In the genomic region with DNA sequence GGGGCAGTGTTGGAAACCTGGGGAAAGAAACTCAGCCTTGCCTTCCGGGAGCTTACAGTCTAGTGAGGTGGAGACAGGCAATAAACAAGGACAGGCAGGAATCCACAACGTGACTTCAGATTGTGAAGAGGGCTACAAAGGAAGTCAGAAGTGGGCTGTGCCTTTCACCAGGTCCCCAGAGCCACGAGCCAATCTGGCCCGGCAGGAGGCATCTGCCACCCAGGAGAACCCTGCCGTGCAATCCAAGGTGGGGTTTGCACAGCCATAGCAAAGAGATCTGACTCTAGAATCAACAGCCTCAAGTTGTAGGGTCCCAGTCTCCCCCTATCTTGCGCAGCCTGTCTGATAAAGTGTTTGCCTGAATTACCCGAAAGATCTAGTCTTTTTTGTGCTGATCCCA, we compare ENCODE assay signal across 16 cellular contexts. TPM values are rescaled to one million over a fixed set of nuclear protein-coding genes. Genes with fewer than 3 reads are reported as not detected.
DNase-seq lines count a peak whose midpoint lies in the region; ATAC-seq and TF ChIP-seq lines count a peak whose summit lies in the region.
"Had no signal": no experiment of that assay in that cellular context is flagged by ENCODE, and none has a peak within 500 bp of the region (broad histone marks: within the 10 kb centered on the region; RNA-seq: fewer than 3 reads in every experiment).

No MANE protein-coding gene starts in this region.

- no peaks in the 10 kb centered on the region for H3K9me2 ChIP-seq in Karpas-422 (replicated peaks; ENCODE audit: insufficient read depth, low read length)

- no peak for TF ChIP-seq CTCF in brain (conservative IDR thresholded peaks at IDR 0.05)
- TF ChIP-seq CTCF in uterus (IDR thresholded peaks at IDR 0.05): no peak

- H2AFZ ChIP-seq in Karpas-422 (ENCODE audit: low read length): no peak overlapping the region

- H3K4me1 ChIP-seq in HUES6 (ENCODE audit: control insufficient read depth, insufficient read depth, low read length) (peaks cover 34% of the 10 kb centered on the region), uterus (peaks cover 0 to 5% of the 10 kb centered on the region in 2 donors), Karpas-422 (ENCODE audit: low read length) (peaks cover 6% of the 10 kb centered on the region)

- no peaks in the 10 kb centered on the region for H3K9me3 ChIP-seq in HUES6 (ENCODE audit: control insufficient read depth, insufficient read depth, low read depth, low read length)
- H3K9me3 ChIP-seq in uterus: no peaks in the 10 kb centered on the region
- H3K9me3 ChIP-seq in Karpas-422 (ENCODE audit: low read length): no peaks in the 10 kb centered on the region
- H3K9me3 ChIP-seq: mucosa of descending colon had no signal

- ATAC-seq in activated T-cell treated with anti-CD3 and anti-CD28 coated beads, Interleukin-2, amount 50 U/mL, for 4 hours: no peak
- ATAC-seq in stimulated activated memory B cell treated with anti-CD40 and anti-IgM and Interleukin-4, amounts not matched to agents 10 μg/mL and 1 μg/mL and 100 μg/mL, for 72 hours: no peak

- peaks cover 49% of the 10 kb centered on the region for H3K4me1 Mint-ChIP-seq in activated T-cell treated with anti-CD3 and anti-CD28 coated beads, Interleukin-2, amount 50 U/mL, for 4 hours (ENCODE audit: low read depth)
- peaks cover 64% of the 10 kb centered on the region for H3K4me1 Mint-ChIP-seq in brain
- peaks cover 68% of the 10 kb centered on the region for H3K4me1 Mint-ChIP-seq in stimulated activated memory B cell treated with anti-CD40 and anti-IgM and Interleukin-4, amounts not matched to agents 10 μg/mL and 1 μg/mL and 100 μg/mL, for 72 hours

- H3K27ac ChIP-seq in HUES6 (ENCODE audit: low read depth, low read length): no peak overlapping the region
- H3K27ac ChIP-seq in uterus: no peak overlapping the region
- H3K27ac ChIP-seq in Karpas-422 (ENCODE audit: low read length): no peak overlapping the region

- intact Hi-C loops in uterus (cut with DNase I; ENCODE audit: low total_unique reads): loop anchor here (10.0 kb wide), 1 partner anchor 85 kb away; no protein-coding TSS in a partner anchor

- H3K27ac Mint-ChIP-seq in brain: peak overlapping the region in 1 of 5 experiments; percentile 97
- no peak overlapping the region for H3K27ac Mint-ChIP-seq in stimulated activated memory B cell treated with anti-CD40 and anti-IgM and Interleukin-4, amounts not matched to agents 10 μg/mL and 1 μg/mL and 100 μg/mL, for 72 hours

- no peaks in the 10 kb centered on the region for H3K36me3 ChIP-seq in HUES6 (ENCODE audit: control insufficient read depth, insufficient read depth, low read length)
- H3K36me3 ChIP-seq in uterus: no peaks in the 10 kb centered on the region
- no peaks in the 10 kb centered on the region for H3K36me3 ChIP-seq in Karpas-422 (ENCODE audit: insufficient read depth, low read length)

- H3K27me3 ChIP-seq in HUES6 (ENCODE audit: control insufficient read depth, insufficient read depth, low read length) (peaks cover 100% of the 10 kb centered on the region), uterus (peaks cover 33 to 83% of the 10 kb centered on the region in 2 donors), Karpas-422 (ENCODE audit: low read length) (no peaks in the 10 kb centered on the region)

- peak overlapping the region; percentile 66 for H3K4me3 ChIP-seq in HUES6 (ENCODE audit: low read depth, low read length)
- no peak overlapping the region for H3K4me3 ChIP-seq in uterus
- no peak overlapping the region for H3K4me3 ChIP-seq in Karpas-422 (ENCODE audit: low read length)
- H3K4me3 ChIP-seq: mucosa of descending colon had no signal

- peak; percentile 23 for DNase-seq in activated T-cell treated with anti-CD3 and anti-CD28 coated beads, Interleukin-2, amount 50 U/mL, for 1 hour
- no peak for DNase-seq in activated T-cell treated with anti-CD3 and anti-CD28 coated beads, Interleukin-2, amount 50 U/mL, for 4 hours
- no peak for DNase-seq in germinal center (ENCODE audit: low spot score)
- DNase-seq in uterus: no peak
- DNase-seq in Karpas-422: no peak
- DNase-seq: Kasumi-1 had no signal

- H4K20me1 ChIP-seq in Karpas-422 (ENCODE audit: insufficient read depth, low read depth, low read length): no peaks in the 10 kb centered on the region

- no peak overlapping the region for H3K4me3 Mint-ChIP-seq in activated T-cell treated with anti-CD3 and anti-CD28 coated beads, Interleukin-2, amount 50 U/mL, for 4 hours
- peak overlapping the region; percentile 80 to 90 (median 86) for H3K4me3 Mint-ChIP-seq in brain
- H3K4me3 Mint-ChIP-seq in stimulated activated memory B cell treated with anti-CD40 and anti-IgM and Interleukin-4, amounts not matched to agents 10 μg/mL and 1 μg/mL and 100 μg/mL, for 72 hours: peak overlapping the region; percentile 40

- H3K9ac ChIP-seq in HUES6 (ENCODE audit: low read length) (no peak overlapping the region), Karpas-422 (ENCODE audit: low read length) (no peak overlapping the region)

- TF ChIP-seq POLR2A in uterus (IDR thresholded peaks at IDR 0.05): no peak

- H3K36me3 Mint-ChIP-seq in activated T-cell treated with anti-CD3 and anti-CD28 coated beads, Interleukin-2, amount 50 U/mL, for 4 hours (ENCODE audit: insufficient read depth): no peaks in the 10 kb centered on the region
- H3K36me3 Mint-ChIP-seq in brain: peaks cover 14% of the 10 kb centered on the region
- peaks cover 6% of the 10 kb centered on the region for H3K36me3 Mint-ChIP-seq in stimulated activated memory B cell treated with anti-CD40 and anti-IgM and Interleukin-4, amounts not matched to agents 10 μg/mL and 1 μg/mL and 100 μg/mL, for 72 hours

- H3K27me3 Mint-ChIP-seq in activated T-cell treated with anti-CD3 and anti-CD28 coated beads, Interleukin-2, amount 50 U/mL, for 4 hours (ENCODE audit: low read depth): peaks cover 96% of the 10 kb centered on the region
- H3K27me3 Mint-ChIP-seq in brain: peaks cover 94% of the 10 kb centered on the region
- peaks cover 100% of the 10 kb centered on the region for H3K27me3 Mint-ChIP-seq in stimulated activated memory B cell treated with anti-CD40 and anti-IgM and Interleukin-4, amounts not matched to agents 10 μg/mL and 1 μg/mL and 100 μg/mL, for 72 hours

- H3K4me2 ChIP-seq in Karpas-422 (ENCODE audit: low read depth, low read length, poor library complexity, severe bottlenecking): no peak overlapping the region

- H3K79me2 ChIP-seq in Karpas-422 (ENCODE audit: low read length): no peaks in the 10 kb centered on the region

- H3K9me3 Mint-ChIP-seq in activated T-cell treated with anti-CD3 and anti-CD28 coated beads, Interleukin-2, amount 50 U/mL, for 4 hours: no peaks in the 10 kb centered on the region
- peaks cover 0 to 19% (median 3%) of the 10 kb centered on the region in 5 experiments for H3K9me3 Mint-ChIP-seq in brain
- H3K9me3 Mint-ChIP-seq in stimulated activated memory B cell treated with anti-CD40 and anti-IgM and Interleukin-4, amounts not matched to agents 10 μg/mL and 1 μg/mL and 100 μg/mL, for 72 hours: peaks cover 2% of the 10 kb centered on the region

RNA-seq across cellular contexts. Expression of a gene that starts 5.5 kb away (rescaled TPM):
- not detected for total RNA-seq in activated T-cell treated with anti-CD3 and anti-CD28 coated beads, Interleukin-2, amount 50 U/mL, for 4 hours
- 0.95 TPM for polyA plus RNA-seq in brain (ENCODE audit: insufficient read depth, low read depth, low replicate concordance)
- total RNA-seq in uterus: not detected
- total RNA-seq in Karpas-422 (2014; rRNA removed; shearing (Covaris generic); ENCODE audit: low replicate concordance): not detected in 2 replicates
- total RNA-seq: activated T-helper 2 cell treated with anti-CD3 and anti-CD28 coated beads, Interferon-gamma antibody, Interleukin-2, Interleukin-4, amounts not matched to agents 10 μg/mL and 5 μg/mL and 100 μg/mL, durations not matched to agents 14 hours and 24 hours and 36 hours; cardiac septum; G401; glomerular endothelial cell had no signal
- polyA plus RNA-seq: BJ, keratinocyte had no signal

RNA-seq across cellular contexts. Expression of a gene that starts 18.5 kb away (rescaled TPM):
- 10 to 100 TPM; 20.1 to 23.0 (median 21.1) TPM for total RNA-seq in activated T-cell treated with anti-CD3 and anti-CD28 coated beads, Interleukin-2, amount 50 U/mL, for 4 hours
- polyA plus RNA-seq in brain (ENCODE audit: insufficient read depth, low read depth, low replicate concordance): 5.1 TPM
- total RNA-seq in uterus: 10 to 100 TPM in 3 of 4 donors, 1 to 10 TPM in 1; 3.8 to 12.4 (median 11.7) TPM
- total RNA-seq in Karpas-422 (2014; rRNA removed; shearing (Covaris generic); ENCODE audit: low replicate concordance): 4.5 and 10.6 TPM in 2 replicates
